In genomic region chr5:88824141-88824540, GRCh38 we compare ENCODE assay signal across 1 cellular context.
TF ChIP-seq lines count a peak whose summit lies in the region.

No MANE protein-coding gene starts in this region.

TF ChIP-seq in GM12878, 131 proteins besides CTCF, POLR2A, EP300 and RAD21:
- no peak for TF ChIP-seq EGR1 (IDR thresholded peaks at IDR 0.05; ENCODE audit: borderline replicate concordance in 1 of 2, low read depth in 2 of 2, low read length in 2 of 2)
- no peak for TF ChIP-seq EZH2 (IDR thresholded peaks at IDR 0.05; ENCODE audit: borderline replicate concordance, control insufficient read depth, low read depth, low read length)
- no peak for TF ChIP-seq PBX3 (IDR thresholded peaks at IDR 0.05; ENCODE audit: insufficient replicate concordance, low read depth, low read length)
- TF ChIP-seq ELK1 (IDR thresholded peaks at IDR 0.05; ENCODE audit: low read depth, low read length) = no peak
- TF ChIP-seq SIN3A (IDR thresholded peaks at IDR 0.05; ENCODE audit: low read depth, low read length) = no peak
- no peak for TF ChIP-seq GATAD2B (conservative IDR thresholded peaks at IDR 0.05; ENCODE audit: low read depth)
- no peak for TF ChIP-seq CREB1 (IDR thresholded peaks at IDR 0.05; ENCODE audit: low read depth)
- TF ChIP-seq RUNX3 (IDR thresholded peaks at IDR 0.05; ENCODE audit: low read length) = 0 out of 2 replicates have a peak, but pooled peaks have one; percentile 22
- TF ChIP-seq WRNIP1 (IDR thresholded peaks at IDR 0.05; ENCODE audit: borderline replicate concordance, low read depth, low read length) = no peak
- no peak for TF ChIP-seq REST (IDR thresholded peaks at IDR 0.05; ENCODE audit: low read depth, low read length)
- peak; percentile 65 for TF ChIP-seq JUNB (IDR thresholded peaks at IDR 0.05)
- no peak for TF ChIP-seq RBBP5 (conservative IDR thresholded peaks at IDR 0.05)
- TF ChIP-seq ATF2 (IDR thresholded peaks at IDR 0.05; ENCODE audit: low read length) = no peak
- no peak for TF ChIP-seq ESRRA (IDR thresholded peaks at IDR 0.05; ENCODE audit: low read length)
- TF ChIP-seq NR2F1 (conservative IDR thresholded peaks at IDR 0.05) = no peak
- TF ChIP-seq BACH1 (IDR thresholded peaks at IDR 0.05; ENCODE audit: borderline replicate concordance) = no peak
- no peak for TF ChIP-seq ZBTB33 (IDR thresholded peaks at IDR 0.05)
- TF ChIP-seq IKZF2 (IDR thresholded peaks at IDR 0.05) = no peak
- no peak for TF ChIP-seq CHD1 (IDR thresholded peaks at IDR 0.05; ENCODE audit: low read depth, low read length)
- TF ChIP-seq TAF1 (IDR thresholded peaks at IDR 0.05; ENCODE audit: borderline replicate concordance, low read depth, low read length) = no peak
- no peak for TF ChIP-seq MTA3 (IDR thresholded peaks at IDR 0.05; ENCODE audit: borderline replicate concordance, low read length)
- no peak for TF ChIP-seq SIX5 (IDR thresholded peaks at IDR 0.05; ENCODE audit: low read depth, low read length, severe bottlenecking)
- peak; percentile 96 for TF ChIP-seq POU2F2 (IDR thresholded peaks at IDR 0.05; ENCODE audit: borderline replicate concordance, low read depth, low read length)
- peak; percentile 54 for TF ChIP-seq ATF7 (IDR thresholded peaks at IDR 0.05; ENCODE audit: low read depth)
- peak; percentile 56; the same call in 1 of the 2 replicates for TF ChIP-seq MTA2 (IDR thresholded peaks at IDR 0.05; ENCODE audit: low read depth)
- TF ChIP-seq POLR2AphosphoS5 (IDR thresholded peaks at IDR 0.05; ENCODE audit: low read length) = no peak
- TF ChIP-seq HDAC6 (IDR thresholded peaks at IDR 0.05; ENCODE audit: unreplicated experiment) = no peak
- TF ChIP-seq ZBTB11 (CRISPR knock-in tag; IDR thresholded peaks at IDR 0.05) = no peak
- TF ChIP-seq DPF2 (IDR thresholded peaks at IDR 0.05) = no peak
- no peak for TF ChIP-seq TCF12 (IDR thresholded peaks at IDR 0.05; ENCODE audit: low read depth, low read length)
- TF ChIP-seq USF2 (IDR thresholded peaks at IDR 0.05; ENCODE audit: borderline replicate concordance, low read depth, low read length) = no peak
- TF ChIP-seq TARDBP (IDR thresholded peaks at IDR 0.05; ENCODE audit: borderline replicate concordance) = no peak
- TF ChIP-seq ZNF217 (IDR thresholded peaks at IDR 0.05) = 0 out of 2 replicates have a peak, but pooled peaks have one; percentile 40
- no peak for TF ChIP-seq ASH2L (IDR thresholded peaks at IDR 0.05; ENCODE audit: borderline replicate concordance, low read depth)
- TF ChIP-seq HDGF (IDR thresholded peaks at IDR 0.05) = no peak
- TF ChIP-seq IRF4 (IDR thresholded peaks at IDR 0.05; ENCODE audit: low read depth, low read length) = peak; percentile 46; the same call in 1 of the 2 replicates
- TF ChIP-seq ZNF207 (IDR thresholded peaks at IDR 0.05; ENCODE audit: borderline replicate concordance) = no peak
- TF ChIP-seq BCL11A (IDR thresholded peaks at IDR 0.05; ENCODE audit: low read depth, low read length) = 0 out of 2 replicates have a peak, but pooled peaks have one; percentile 36
- no peak for TF ChIP-seq STAT1 (conservative IDR thresholded peaks at IDR 0.05)
- no peak for TF ChIP-seq NFYA (IDR thresholded peaks at IDR 0.05; ENCODE audit: borderline replicate concordance, low read depth, low read length)
- TF ChIP-seq ZNF622 (IDR thresholded peaks at IDR 0.05) = no peak
- no peak for TF ChIP-seq IRF3 (IDR thresholded peaks at IDR 0.05)
